Comparison of ENCODE assay signal across 7 cellular contexts in the genomic region with DNA sequence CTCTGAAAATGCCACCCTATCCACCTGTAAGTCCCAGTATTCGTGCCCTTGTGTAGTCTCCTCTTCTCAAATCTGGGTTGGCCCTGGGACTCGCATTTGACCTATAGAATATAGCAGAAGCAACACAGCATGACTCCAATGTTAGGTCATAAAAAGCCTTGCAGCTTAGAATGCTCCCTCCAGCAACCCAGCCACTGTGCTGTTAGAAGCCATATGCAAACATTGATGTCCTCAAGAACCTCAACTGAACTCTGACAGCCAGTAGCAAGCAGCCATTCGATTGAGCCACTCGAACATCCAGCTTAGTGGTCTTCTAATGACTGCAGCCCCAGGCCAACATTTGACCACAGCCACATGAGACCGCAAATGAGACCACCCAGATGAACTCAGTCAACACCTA.
"Had no signal": no experiment of that assay in that cellular context is flagged by ENCODE, and none has a peak within 500 bp of the region (broad histone marks: within the 10 kb centered on the region; RNA-seq: fewer than 3 reads in every experiment).

No MANE protein-coding gene starts in this region.

- H3K36me3 ChIP-seq: HAP-1 had no signal

- ATAC-seq: HCT116, K562 had no signal

- H3K4me3 ChIP-seq: HAP-1, K562 had no signal

- H3K9me3 ChIP-seq: HAP-1 had no signal

- DNase-seq: GOT3, H7, IMR-90, KG1 had no signal
